ENCODE assay signal across 22 cellular contexts in the genomic region with DNA sequence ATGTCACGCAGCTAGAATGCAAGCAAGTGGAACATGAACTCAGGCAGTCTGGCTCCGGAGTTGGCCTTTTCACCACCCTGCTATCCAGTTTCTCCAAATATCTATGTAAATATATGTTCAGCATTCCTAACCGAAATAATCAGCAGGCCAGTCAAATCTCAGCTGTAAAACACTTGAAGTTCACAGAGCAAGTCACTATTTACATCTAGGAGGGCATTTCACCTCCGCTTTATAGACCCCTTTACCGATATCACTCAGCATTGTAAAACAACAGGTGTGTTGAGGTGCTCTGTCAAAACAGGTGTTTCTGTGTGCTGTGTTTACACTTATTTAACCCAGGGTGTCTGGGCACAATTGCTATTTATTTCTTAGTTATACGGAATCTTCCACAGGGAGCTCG. TPM values are rescaled to one million over a fixed set of nuclear protein-coding genes. Genes with fewer than 3 reads are reported as not detected.
"Had no signal": no experiment of that assay in that cellular context is flagged by ENCODE, and none has a peak within 500 bp of the region (broad histone marks: within the 10 kb centered on the region; RNA-seq: fewer than 3 reads in every experiment).

No MANE protein-coding gene starts in this region.

- H3K27ac ChIP-seq: esophagus muscularis mucosa, left ventricle myocardium inferior, right atrium auricular region, tibial nerve had no signal

- H3K4me1 ChIP-seq: esophagus muscularis mucosa, left ventricle myocardium inferior, right atrium auricular region, tibial nerve had no signal

- H3K4me3 ChIP-seq: body of pancreas, esophagus muscularis mucosa, left ventricle myocardium inferior, right atrium auricular region, tibial nerve had no signal

- H3K27me3 ChIP-seq: body of pancreas, esophagus muscularis mucosa, right atrium auricular region, tibial nerve had no signal

- H3K9me3 ChIP-seq: body of pancreas, esophagus muscularis mucosa, left ventricle myocardium inferior, right atrium auricular region, tibial nerve had no signal

- DNase-seq: activated B cell treated with CpG ODN at 0.5 μM for 24 hours; activated CD4-positive, alpha-beta T cell treated with anti-CD3 and anti-CD28 coated beads for 48 hours; activated CD8-positive, alpha-beta T cell treated with anti-CD3 and anti-CD28 coated beads for 36 hours; activated gamma-delta T cell; activated naive CD8-positive, alpha-beta T cell treated with anti-CD3 and anti-CD28 coated beads for 36 hours; activated T-cell treated with anti-CD3 and anti-CD28 coated beads, Interleukin-2, amount 50 U/mL, for 48 hours; amygdala; body of pancreas; caudate nucleus; effector CD4-positive, alpha-beta T cell; hypothalamus; kidney; left ventricle myocardium inferior; occipital lobe; stimulated activated CD4-positive, alpha-beta T cell treated with anti-CD3 and anti-CD28 coated beads, Interleukin-15, amount 100 ng/mL, for 24 hours; stimulated activated CD4-positive, alpha-beta T cell treated with anti-CD3 and anti-CD28 coated beads, Interleukin-4, amount 100 ng/mL, for 24 hours; stimulated activated naive CD4-positive, alpha-beta T cell; substantia nigra had no signal

- H3K36me3 ChIP-seq: esophagus muscularis mucosa, left ventricle myocardium inferior, right atrium auricular region, tibial nerve had no signal

- FAIRE-seq: colon, kidney had no signal

RNA-seq across cellular contexts. Expression of a gene that starts 12.2 kb away (rescaled TPM):
- total RNA-seq: activated CD8-positive, alpha-beta T cell treated with anti-CD3 and anti-CD28 coated beads for 36 hours had no signal
